In the genomic region with DNA sequence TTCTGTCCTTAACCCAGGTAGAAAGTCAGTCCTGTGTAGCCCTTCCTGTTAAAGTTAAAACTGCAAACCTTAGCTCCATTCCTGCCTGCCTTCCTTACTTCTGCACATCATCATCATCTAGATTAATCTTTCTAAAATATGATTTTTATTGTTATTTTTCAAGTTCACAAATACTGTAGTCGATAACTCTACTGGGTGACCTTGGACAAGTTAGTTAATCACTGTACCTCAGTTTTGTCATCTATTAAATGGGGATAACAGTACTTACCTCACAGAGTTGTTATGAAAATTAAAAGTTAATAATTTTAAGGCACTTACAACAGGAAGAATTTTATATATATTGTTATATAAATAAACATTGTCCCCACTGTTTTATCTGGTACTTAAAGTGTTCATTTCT, we compare ENCODE assay signal across 22 cellular contexts. TPM values are rescaled to one million over a fixed set of nuclear protein-coding genes. Genes with fewer than 3 reads are reported as not detected.
DNase-seq lines count a peak whose midpoint lies in the region; ATAC-seq and TF ChIP-seq lines count a peak whose summit lies in the region.
"Had no signal": no experiment of that assay in that cellular context is flagged by ENCODE, and none has a peak within 500 bp of the region (broad histone marks: within the 10 kb centered on the region; RNA-seq: fewer than 3 reads in every experiment).

No MANE protein-coding gene starts in this region.

- H3K4me1 ChIP-seq in CD8-positive, alpha-beta T cell (ENCODE audit: insufficient read depth, low read length), result peaks cover 32% of the 10 kb centered on the region
- H3K4me1 ChIP-seq in Peyer's patch, result peaks cover 0 to 11% (median 7%) of the 10 kb centered on the region in 4 donors

- H3K27me3 ChIP-seq in CD8-positive, alpha-beta T cell (ENCODE audit: insufficient read depth, low read length), result no peaks in the 10 kb centered on the region
- no peaks in the 10 kb centered on the region for H3K27me3 ChIP-seq in Peyer's patch

- POLR2A ChIA-PET in CD8-positive, alpha-beta T cell (lab: Charles Lee), result interaction anchor here (6.1 kb wide), 1 partner anchor 20 kb away, joined by 41 read pairs; no protein-coding TSS in a partner anchor

- peak overlapping the region; percentile 36 for H3K27ac Mint-ChIP-seq in activated naive CD8-positive, alpha-beta T cell
- H3K27ac Mint-ChIP-seq in activated naive CD8-positive, alpha-beta T cell treated with anti-CD3 and anti-CD28 coated beads for 36 hours, result no peak overlapping the region
- peak overlapping the region; percentile 100 for H3K27ac Mint-ChIP-seq in CD8-positive, alpha-beta T cell
- H3K27ac Mint-ChIP-seq in activated naive CD8-positive, alpha-beta T cell treated with anti-CD3 and anti-CD28 coated beads, Interleukin-2, amount 50 U/mL, for 24 hours, result peak overlapping the region; percentile 10
- H3K27ac Mint-ChIP-seq in memory B cell, result peak overlapping the region; percentile 51
- H3K27ac Mint-ChIP-seq: H9, HFFc6 had no signal

- H3K27ac ChIP-seq in CD8-positive, alpha-beta T cell (ENCODE audit: low read depth, low read length), result no peak overlapping the region
- H3K27ac ChIP-seq in Peyer's patch, result no peak overlapping the region
- H3K27ac ChIP-seq: C4-2B, GM23248, HL-60, KMS-11, SJSA1 had no signal

- CTCF ChIA-PET in CD8-positive, alpha-beta T cell (lab: Charles Lee), result interaction anchor here (0.9 kb wide), 1 partner anchor 567 kb away, joined by 5 read pairs; no protein-coding TSS in a partner anchor

- no peaks in the 10 kb centered on the region for H3K36me3 ChIP-seq in CD8-positive, alpha-beta T cell (ENCODE audit: insufficient read depth, low read length)
- H3K36me3 ChIP-seq in Peyer's patch, result peaks cover 0 to 6% (median 0%) of the 10 kb centered on the region in 3 donors

- TF ChIP-seq CTCF in CD8-positive, alpha-beta T cell (IDR thresholded peaks at IDR 0.05), result no peak
- no peak for TF ChIP-seq CTCF in foreskin fibroblast (IDR thresholded peaks at IDR 0.05; ENCODE audit: low read depth, low read length)
- no peak for TF ChIP-seq CTCF in Peyer's patch (IDR thresholded peaks at IDR 0.05)

- no peaks in the 10 kb centered on the region for H3K9me3 Mint-ChIP-seq in activated naive CD8-positive, alpha-beta T cell (ENCODE audit: low read depth)
- no peaks in the 10 kb centered on the region for H3K9me3 Mint-ChIP-seq in activated naive CD8-positive, alpha-beta T cell treated with anti-CD3 and anti-CD28 coated beads for 36 hours
- H3K9me3 Mint-ChIP-seq in CD8-positive, alpha-beta T cell, result no peaks in the 10 kb centered on the region
- no peaks in the 10 kb centered on the region for H3K9me3 Mint-ChIP-seq in activated naive CD8-positive, alpha-beta T cell treated with anti-CD3 and anti-CD28 coated beads, Interleukin-2, amount 50 U/mL, for 24 hours
- H3K9me3 Mint-ChIP-seq in memory B cell, result no peaks in the 10 kb centered on the region
- H3K9me3 Mint-ChIP-seq: H9, HFFc6 had no signal

- H3K4me3 Mint-ChIP-seq in activated naive CD8-positive, alpha-beta T cell, result no peak overlapping the region
- no peak overlapping the region for H3K4me3 Mint-ChIP-seq in activated naive CD8-positive, alpha-beta T cell treated with anti-CD3 and anti-CD28 coated beads for 36 hours
- no peak overlapping the region for H3K4me3 Mint-ChIP-seq in CD8-positive, alpha-beta T cell
- H3K4me3 Mint-ChIP-seq in activated naive CD8-positive, alpha-beta T cell treated with anti-CD3 and anti-CD28 coated beads, Interleukin-2, amount 50 U/mL, for 24 hours, result no peak overlapping the region
- no peak overlapping the region for H3K4me3 Mint-ChIP-seq in memory B cell
- H3K4me3 Mint-ChIP-seq: H9, HFFc6 had no signal

- no peaks in the 10 kb centered on the region for H3K36me3 Mint-ChIP-seq in activated naive CD8-positive, alpha-beta T cell
- H3K36me3 Mint-ChIP-seq in activated naive CD8-positive, alpha-beta T cell treated with anti-CD3 and anti-CD28 coated beads for 36 hours, result peaks cover 8% of the 10 kb centered on the region
- H3K36me3 Mint-ChIP-seq in CD8-positive, alpha-beta T cell, result peaks cover 16% of the 10 kb centered on the region
- H3K36me3 Mint-ChIP-seq in activated naive CD8-positive, alpha-beta T cell treated with anti-CD3 and anti-CD28 coated beads, Interleukin-2, amount 50 U/mL, for 24 hours (ENCODE audit: low read depth), result peaks cover 10% of the 10 kb centered on the region
- H3K36me3 Mint-ChIP-seq in memory B cell, result peaks cover 7% of the 10 kb centered on the region

- peaks cover 41% of the 10 kb centered on the region for H3K4me1 Mint-ChIP-seq in activated naive CD8-positive, alpha-beta T cell (ENCODE audit: low read depth)
- H3K4me1 Mint-ChIP-seq in activated naive CD8-positive, alpha-beta T cell treated with anti-CD3 and anti-CD28 coated beads for 36 hours, result peaks cover 33% of the 10 kb centered on the region
- H3K4me1 Mint-ChIP-seq in CD8-positive, alpha-beta T cell (ENCODE audit: low read depth), result peaks cover 42% of the 10 kb centered on the region
- H3K4me1 Mint-ChIP-seq in activated naive CD8-positive, alpha-beta T cell treated with anti-CD3 and anti-CD28 coated beads, Interleukin-2, amount 50 U/mL, for 24 hours, result peaks cover 48% of the 10 kb centered on the region
- H3K4me1 Mint-ChIP-seq in memory B cell, result peaks cover 17% of the 10 kb centered on the region

- no peaks in the 10 kb centered on the region for H3K27me3 Mint-ChIP-seq in activated naive CD8-positive, alpha-beta T cell
- no peaks in the 10 kb centered on the region for H3K27me3 Mint-ChIP-seq in activated naive CD8-positive, alpha-beta T cell treated with anti-CD3 and anti-CD28 coated beads for 36 hours
- H3K27me3 Mint-ChIP-seq in CD8-positive, alpha-beta T cell (ENCODE audit: low read depth), result no peaks in the 10 kb centered on the region
- H3K27me3 Mint-ChIP-seq in activated naive CD8-positive, alpha-beta T cell treated with anti-CD3 and anti-CD28 coated beads, Interleukin-2, amount 50 U/mL, for 24 hours, result no peaks in the 10 kb centered on the region
- H3K27me3 Mint-ChIP-seq in memory B cell, result no peaks in the 10 kb centered on the region

- no peak overlapping the region for H3K4me3 ChIP-seq in CD8-positive, alpha-beta T cell (ENCODE audit: low read depth, low read length)
- no peak overlapping the region for H3K4me3 ChIP-seq in foreskin fibroblast (ENCODE audit: low read depth in 1 of 2, low read length in 2 of 2)
- no peak overlapping the region for H3K4me3 ChIP-seq in Peyer's patch
- H3K4me3 ChIP-seq: GM23248, SJSA1 had no signal

- ATAC-seq in CD8-positive, alpha-beta T cell, result no peak
- no peak for ATAC-seq in activated naive CD8-positive, alpha-beta T cell treated with anti-CD3 and anti-CD28 coated beads, Interleukin-2, amount 50 U/mL, for 24 hours
- ATAC-seq in memory B cell (ENCODE audit: low read depth), result no peak
- no peak for ATAC-seq in HG02588 (IDR thresholded peaks at IDR 0.05; ENCODE audit: unreplicated experiment)

- H3K9me3 ChIP-seq in CD8-positive, alpha-beta T cell (ENCODE audit: low read length), result no peaks in the 10 kb centered on the region
- no peaks in the 10 kb centered on the region for H3K9me3 ChIP-seq in Peyer's patch
- H3K9me3 ChIP-seq: SJSA1 had no signal

- intact Hi-C loops in CD8-positive, alpha-beta T cell (cut with DNase I, micrococcal nuclease), result no loop called here

- TF ChIP-seq POLR2A in Peyer's patch (IDR thresholded peaks at IDR 0.05), result no peak

- no peak for DNase-seq in activated naive CD8-positive, alpha-beta T cell treated with anti-CD3 and anti-CD28 coated beads for 36 hours
- no peak for DNase-seq in CD8-positive, alpha-beta T cell
- no peak for DNase-seq in activated naive CD8-positive, alpha-beta T cell treated with anti-CD3 and anti-CD28 coated beads, Interleukin-2, amount 50 U/mL, for 24 hours
- DNase-seq in memory B cell (ENCODE audit: low spot score in 2 of 2), result no peak
- DNase-seq in foreskin fibroblast, result no peak
- DNase-seq in Peyer's patch, result no peak
- DNase-seq: DND-41, GM23248, H9, HFFc6, NCI-H1105, NCI-H146, NCI-H2081, NCI-H2171, NCI-H524 treated with DMSO at 0.1 percent for 48 hours, NCI-H82 had no signal

RNA-seq across cellular contexts. Expression of gene YPEL5, which starts 2.5 kb away (rescaled TPM):
- total RNA-seq in activated naive CD8-positive, alpha-beta T cell treated with anti-CD3 and anti-CD28 coated beads for 36 hours, result 10 to 100 TPM; 25.4 to 27.6 TPM
- total RNA-seq in CD8-positive, alpha-beta T cell, result 1,000 to 10,000 TPM; 1,051 to 1,071 TPM
- 10 to 100 TPM; 39.8 to 75.1 (median 59.0) TPM for total RNA-seq in Peyer's patch

Comparison
In these comparisons a context has a peak if more than half of its experiments do, and no peak if none do; other contexts are left out.
1. RNA of gene YPEL5, which starts 2.5 kb away (total RNA-seq): 1,051 to 1,071 TPM in CD8-positive, alpha-beta T cell; 39.8 to 75.1 TPM in Peyer's patch and 25.4 to 27.6 TPM in activated naive CD8-positive, alpha-beta T cell treated with anti-CD3 and anti-CD28 coated beads for 36 hours; every median in the first group is over 10 times any median in the second.